In genomic region chr19:35901854-35902661, GRCh38 we compare ENCODE assay signal across 9 cellular contexts. TPM values are rescaled to one million over a fixed set of nuclear protein-coding genes. Genes with fewer than 3 reads are reported as not detected.
DNase-seq lines count a peak whose midpoint lies in the region; ATAC-seq and TF ChIP-seq lines count a peak whose summit lies in the region.
"Had no signal": no experiment of that assay in that cellular context is flagged by ENCODE, and none has a peak within 500 bp of the region (broad histone marks: within the 10 kb centered on the region; RNA-seq: fewer than 3 reads in every experiment).

Gene HCST (plus strand): TSS chr19:35902529. CDS start chr19:35902594, 65 bp downstream.

- in situ Hi-C loops in mammary epithelial cell (cut with MboI; ENCODE audit: low sequenced_read_pairs in 2 of 2) = no loop called here

- H3K9ac ChIP-seq in mammary epithelial cell (ENCODE audit: insufficient read depth, low read length) = no peak within 1 kb of the TSS

- H3K27me3 Mint-ChIP-seq in mesothelial cell of epicardium (ENCODE audit: low read depth) = no peaks in the 10 kb centered on the region

- H2AFZ ChIP-seq in mammary epithelial cell (ENCODE audit: low read depth, low read length) = peak within 1 kb of the TSS; percentile 86

- ATAC-seq in heart right ventricle (peak in 1 of 8 donors; percentile 9), HG03354 (IDR thresholded peaks at IDR 0.05; ENCODE audit: poor library complexity, severe bottlenecking, unreplicated experiment) (no peak)

- dilution Hi-C loops in mammary epithelial cell (cut with HindIII; ENCODE audit: low sequenced_read_pairs) = loop anchor here (5.0 to 10.0 kb wide), 5 partner anchors 65 to 167 kb away; partner anchors contain the start of gene SYNE4

- intact Hi-C loops in heart right ventricle (cut with DNase I) (loop anchor here in 1 of 10 donors (2.0 kb wide), 1 partner anchor 29 kb away; no protein-coding TSS in a partner anchor), cardiac septum (cut with DNase I) (no loop called here), mammary epithelial cell (cut with micrococcal nuclease) (no loop called here)

- H3K4me3 ChIP-seq in heart right ventricle (peak within 1 kb of the TSS in 7 of 10 donors; percentile 7 to 88 (median 68)), SJSA1 (no peak within 1 kb of the TSS), mammary epithelial cell (replicated peaks in 1 of 3; ENCODE audit: insufficient read depth in 1 of 3, low read depth in 2 of 3, low read length in 3 of 3) (peak within 1 kb of the TSS in 1 of 3 experiments; percentile 19)

- peaks cover 26% of the 10 kb centered on the region for H3K4me1 Mint-ChIP-seq in mesothelial cell of epicardium

- peaks cover 0 to 67% (median 12%) of the 10 kb centered on the region in 9 donors for H3K4me1 ChIP-seq in heart right ventricle
- H3K4me1 ChIP-seq in SJSA1 (replicated peaks) = peaks cover 25% of the 10 kb centered on the region
- H3K4me1 ChIP-seq in mammary epithelial cell (ENCODE audit: insufficient read depth, low read length) = peaks cover 27% of the 10 kb centered on the region

- H3K79me2 ChIP-seq in mammary epithelial cell (ENCODE audit: insufficient read depth, low read length) = peaks cover 23% of the 10 kb centered on the region

- no peaks in the 10 kb centered on the region for H3K27me3 ChIP-seq in heart right ventricle
- H3K27me3 ChIP-seq in SJSA1 (replicated peaks) = no peaks in the 10 kb centered on the region
- H3K27me3 ChIP-seq in mammary epithelial cell (ENCODE audit: insufficient read depth, low read length) = no peaks in the 10 kb centered on the region

- TF ChIP-seq CTCF in heart right ventricle (IDR thresholded peaks at IDR 0.05) (no peak), mammary epithelial cell (conservative IDR thresholded peaks at IDR 0.05 in 1 of 2, IDR thresholded peaks at IDR 0.05 in 1 of 2; ENCODE audit: extremely low read depth in 1 of 2, insufficient read depth in 1 of 2, low read depth in 1 of 2, low read length in 2 of 2) (no peak), mesothelial cell of epicardium (IDR thresholded peaks at IDR 0.05; ENCODE audit: unreplicated experiment) (no peak)

- no peaks in the 10 kb centered on the region for H3K9me3 ChIP-seq in heart right ventricle
- H3K9me3 ChIP-seq in SJSA1 (replicated peaks) = no peaks in the 10 kb centered on the region
- no peaks in the 10 kb centered on the region for H3K9me3 ChIP-seq in mammary epithelial cell (replicated peaks; ENCODE audit: insufficient read depth, low read length)

- CTCF ChIA-PET in mammary epithelial cell (lab: Charles Lee; ENCODE audit: low non-redundant PET) = no interaction called here

- 31 to 34% methylated on average over 6 of the region's 6 CpGs for WGBS in heart right ventricle, 2 donors
- 63% methylated on average over 5 of the region's 6 CpGs for WGBS in mammary epithelial cell (ENCODE audit: low coverage, missing lambda C conversion rate)

- H4K20me1 ChIP-seq in mammary epithelial cell (ENCODE audit: insufficient read depth, low read length) = no peaks in the 10 kb centered on the region

- peak within 1 kb of the TSS; percentile 87 for H3K27ac Mint-ChIP-seq in mesothelial cell of epicardium

- BruUV-seq in mammary epithelial cell (replicated peaks; lab: Mats Ljungman, UMichigan) = no TSS peak

- no peaks in the 10 kb centered on the region for H3K36me3 Mint-ChIP-seq in mesothelial cell of epicardium

- H3K36me3 ChIP-seq in heart right ventricle (peaks cover 0 to 31% (median 0%) of the 10 kb centered on the region in 9 donors), SJSA1 (peaks cover 10% of the 10 kb centered on the region; the same call in 1 of the 2 replicates), mammary epithelial cell (ENCODE audit: insufficient read depth, low read length) (no peaks in the 10 kb centered on the region)

- peak within 1 kb of the TSS; percentile 95 for H3K4me3 Mint-ChIP-seq in mesothelial cell of epicardium

- peak within 1 kb of the TSS in 6 of 10 donors; percentile 81 to 96 (median 87) for H3K27ac ChIP-seq in heart right ventricle
- H3K27ac ChIP-seq in SJSA1 = peak within 1 kb of the TSS; percentile 39
- H3K27ac ChIP-seq in mammary epithelial cell (ENCODE audit: insufficient read depth, low read depth, low read length) = no peak within 1 kb of the TSS

- H3K4me2 ChIP-seq in mammary epithelial cell (ENCODE audit: insufficient read depth, low read depth, low read length) = peak within 1 kb of the TSS; percentile 77

- DNase-seq in heart right ventricle (no peak), cardiac septum (ENCODE audit: low spot score) (no peak), SJSA1 (ENCODE audit: low read depth in 1 of 2, low spot score in 2 of 2) (no peak), mammary epithelial cell (peak; percentile 41), mesothelial cell of epicardium (ENCODE audit: low spot score in 2 of 2, unreplicated experiment in 2 of 2) (no peak), DMS153 (lab: John Stamatoyannopoulos, UW) (no peak), NCI-H1417 (lab: John Stamatoyannopoulos, UW) (no peak)

- no peaks in the 10 kb centered on the region for H3K9me3 Mint-ChIP-seq in mesothelial cell of epicardium

RNA-seq across cellular contexts. Expression of gene HCST, which starts in this region (rescaled TPM):
- total RNA-seq in heart right ventricle (10 to 100 TPM in 1 of 10 donors, 1 to 10 TPM in 9; 1.7 to 22.8 (median 4.5) TPM), cardiac septum (5.4 TPM), mammary epithelial cell (1 to 10 TPM in 1 of 2 donors, under 1 TPM in 1; 0.83 to 1.3 TPM), mesothelial cell of epicardium (0.62 to 1.4 TPM (median 0.92 TPM) in 3 replicates)
- polyA plus RNA-seq in heart right ventricle (10 to 100 TPM; 10.6 to 17.6 TPM), mammary epithelial cell (0.19 TPM)
- 9.1 TPM in 1 of 2 replicates, not detected in the other for total RNA-seq in SJSA1 (2014; rRNA removed; shearing (Covaris generic))
- polyA minus RNA-seq in mammary epithelial cell = not detected
- total RNA-seq: pulmonary artery endothelial cell had no signal
